8 cellular contexts compared by ENCODE assay signal in genomic region chr14:72925815-72926291, GRCh38. TPM values are rescaled to one million over a fixed set of nuclear protein-coding genes. Genes with fewer than 3 reads are reported as not detected.
DNase-seq lines count a peak whose midpoint lies in the region; ATAC-seq, FAIRE-seq and TF ChIP-seq lines count a peak whose summit lies in the region.

No MANE protein-coding gene starts in this region.

- DNase-seq in kidney (no peak), thoracic aorta (ENCODE audit: low spot score) (no peak), NCI-H82 treated with DMSO at 0.1 percent for 48 hours (lab: John Stamatoyannopoulos, UW; ENCODE audit: unreplicated experiment) (no peak), occipital lobe (lab: John Stamatoyannopoulos, UW) (no peak), NCI-H146 (lab: John Stamatoyannopoulos, UW) (no peak)

- H3K27ac ChIP-seq in kidney (ENCODE audit: low read depth in 2 of 2, low read length in 2 of 2) (peak overlapping the region in 1 of 2 donors; percentile 88), thoracic aorta (peak overlapping the region; percentile 25 to 47)

- no peaks in the 10 kb centered on the region for H3K36me3 Mint-ChIP-seq in activated T-helper 17 cell treated with anti-CD3 and anti-CD28 coated beads, Interleukin-2, amount 50 U/mL, for 72 hours (ENCODE audit: low read depth)

- peak overlapping the region; percentile 84 for H3K4me3 Mint-ChIP-seq in activated T-helper 17 cell treated with anti-CD3 and anti-CD28 coated beads, Interleukin-2, amount 50 U/mL, for 72 hours

- peaks cover 4% of the 10 kb centered on the region for H3K27me3 Mint-ChIP-seq in activated T-helper 17 cell treated with anti-CD3 and anti-CD28 coated beads, Interleukin-2, amount 50 U/mL, for 72 hours

- H3K9me3 Mint-ChIP-seq in activated T-helper 17 cell treated with anti-CD3 and anti-CD28 coated beads, Interleukin-2, amount 50 U/mL, for 72 hours: no peaks in the 10 kb centered on the region

- no peaks in the 10 kb centered on the region for H3K4me1 Mint-ChIP-seq in activated T-helper 17 cell treated with anti-CD3 and anti-CD28 coated beads, Interleukin-2, amount 50 U/mL, for 72 hours

- H3K9ac ChIP-seq in kidney (ENCODE audit: low read length in 2 of 2): peak overlapping the region in 1 of 2 donors; percentile 88

- TF ChIP-seq CTCF in kidney (IDR thresholded peaks at IDR 0.05; ENCODE audit: borderline replicate concordance, extremely low read depth, insufficient read depth): no peak
- TF ChIP-seq CTCF in thoracic aorta (IDR thresholded peaks at IDR 0.05): no peak

- intact Hi-C loops in kidney (cut with DNase I): no loop called here

- no peaks in the 10 kb centered on the region for H3K36me3 ChIP-seq in kidney (ENCODE audit: control insufficient read depth in 1 of 2, insufficient read depth in 2 of 2, low read length in 2 of 2)
- H3K36me3 ChIP-seq in thoracic aorta: no peaks in the 10 kb centered on the region

- H3K9me3 ChIP-seq in kidney (ENCODE audit: control insufficient read depth in 1 of 2, low read length in 2 of 2): no peaks in the 10 kb centered on the region
- H3K9me3 ChIP-seq in thoracic aorta: no peaks in the 10 kb centered on the region

- H3K4me1 ChIP-seq in kidney (ENCODE audit: control insufficient read depth in 1 of 2, insufficient read depth in 1 of 2, low read depth in 1 of 2, low read length in 2 of 2): no peaks in the 10 kb centered on the region
- peaks cover 3 to 13% of the 10 kb centered on the region in 2 donors for H3K4me1 ChIP-seq in thoracic aorta (ENCODE audit: control insufficient read depth in 1 of 2, low read depth in 2 of 2)

- ATAC-seq in GM18909 (IDR thresholded peaks at IDR 0.05; ENCODE audit: poor library complexity, unreplicated experiment): peak; percentile 19
- peak; percentile 21 for ATAC-seq in HG03045 (IDR thresholded peaks at IDR 0.05; ENCODE audit: unreplicated experiment)
- peak; percentile 28 for ATAC-seq in activated T-helper 17 cell treated with anti-CD3 and anti-CD28 coated beads, Interleukin-2, amount 50 U/mL, for 72 hours (replicated peaks)
- ATAC-seq in thoracic aorta (ENCODE audit: insufficient number of reproducible peaks, low FRiP score, low read depth): peak; percentile 12

- H3K4me3 ChIP-seq in kidney (ENCODE audit: low read length in 2 of 2): peak overlapping the region; percentile 73 to 83
- H3K4me3 ChIP-seq in thoracic aorta: peak overlapping the region; percentile 94

- FAIRE-seq in kidney (lab: Jason Lieb, UNC): no peak

- H3K27me3 ChIP-seq in thoracic aorta (replicated peaks; ENCODE audit: insufficient read depth): no peaks in the 10 kb centered on the region

- peak overlapping the region; percentile 83 for H3K27ac Mint-ChIP-seq in activated T-helper 17 cell treated with anti-CD3 and anti-CD28 coated beads, Interleukin-2, amount 50 U/mL, for 72 hours

RNA-seq across cellular contexts. Expression of gene DCAF4, which starts 0.4 kb away (rescaled TPM):
- total RNA-seq in activated T-helper 17 cell treated with anti-CD3 and anti-CD28 coated beads, Interleukin-2, amount 50 U/mL, for 72 hours: 10 to 100 TPM; 10.8 to 25.2 TPM
- total RNA-seq in kidney: 23.1 TPM
- 11.0 TPM for polyA plus RNA-seq in kidney (ENCODE audit: insufficient read depth, low read depth, low replicate concordance)
- 10 to 100 TPM; 13.1 to 65.5 TPM for total RNA-seq in thoracic aorta
- total RNA-seq in occipital lobe: 7.0 TPM

RNA-seq across cellular contexts. Expression of gene DPF3, which starts 32.0 kb away (rescaled TPM):
- total RNA-seq in activated T-helper 17 cell treated with anti-CD3 and anti-CD28 coated beads, Interleukin-2, amount 50 U/mL, for 72 hours: under 1 TPM; 0.13 to 0.30 TPM
- total RNA-seq in kidney (2.8 TPM), thoracic aorta (1 to 10 TPM; 2.2 to 8.9 TPM), occipital lobe (5.3 TPM)
- polyA plus RNA-seq in kidney (ENCODE audit: insufficient read depth, low read depth, low replicate concordance): 2.3 TPM
